ENCODE assay signal across 8 cellular contexts in genomic region chr1:27491748-27492700, GRCh38. TPM values are rescaled to one million over a fixed set of nuclear protein-coding genes. Genes with fewer than 3 reads are reported as not detected.
DNase-seq lines count a peak whose midpoint lies in the region; ATAC-seq and TF ChIP-seq lines count a peak whose summit lies in the region.

No MANE protein-coding gene starts in this region.

- H3K9me3 ChIP-seq in cardiac muscle cell (ENCODE audit: low read depth) = no peaks in the 10 kb centered on the region
- no peaks in the 10 kb centered on the region for H3K9me3 ChIP-seq in aorta (ENCODE audit: control insufficient read depth, low read length)

- H3K36me3 ChIP-seq in cardiac muscle cell = no peaks in the 10 kb centered on the region
- H3K36me3 ChIP-seq in aorta (ENCODE audit: control insufficient read depth in 1 of 2, insufficient read depth in 2 of 2, low read length in 1 of 2) = no peaks in the 10 kb centered on the region

- no peaks in the 10 kb centered on the region for H3K9me3 Mint-ChIP-seq in chondrocyte (ENCODE audit: low read depth)

- intact Hi-C loops in Right ventricle myocardium inferior (cut with DNase I) = loop anchor here (2.0 to 5.0 kb wide), 3 partner anchors 35 to 65 kb away; no protein-coding TSS in a partner anchor
- intact Hi-C loops in aorta (cut with DNase I) = loop anchor here (2.0 to 10.0 kb wide), 3 partner anchors 65 to 113 kb away; partner anchors contain the start of gene AHDC1 (in 1 of the 2)

- peak overlapping the region; percentile 87 for H3K27ac Mint-ChIP-seq in chondrocyte (ENCODE audit: unreplicated experiment)

- 6 to 7% methylated on average over 9 of the region's 9 CpGs for WGBS in aorta, 2 donors

- DNase-seq in cardiac muscle cell (ENCODE audit: low read depth in 1 of 2, low spot score in 1 of 2) = peak in 1 of 2 donors; percentile 67
- no peak for DNase-seq in Right ventricle myocardium inferior (ENCODE audit: missing footprints)
- DNase-seq in chondrocyte (ENCODE audit: low spot score) = peak; percentile 75
- peak; percentile 27 for DNase-seq in mucosa of gallbladder (ENCODE audit: low spot score)
- peak; percentile 72 to 78 for DNase-seq in aorta
- no peak for DNase-seq in stimulated activated CD4-positive, alpha-beta T cell treated with anti-CD3 and anti-CD28 coated beads, Interleukin-4, amount 100 ng/mL, for 4 hours
- no peak for DNase-seq in stimulated activated CD4-positive, alpha-beta T cell treated with anti-CD3 and anti-CD28 coated beads, Interleukin-4, amount 100 ng/mL, for 24 hours

- ATAC-seq in Right ventricle myocardium inferior (no peak), aorta (ENCODE audit: low FRiP score) (peak; percentile 2), HG02623 (IDR thresholded peaks at IDR 0.05; ENCODE audit: unreplicated experiment) (no peak)

- H3K27ac ChIP-seq in cardiac muscle cell (peak overlapping the region; percentile 88), aorta (ENCODE audit: low read depth in 1 of 2, low read length in 2 of 2) (peak overlapping the region; percentile 48 to 98)

- H3K4me3 ChIP-seq in cardiac muscle cell (no peak overlapping the region), aorta (ENCODE audit: low read length in 2 of 2) (no peak overlapping the region)

- H3K27me3 Mint-ChIP-seq in chondrocyte (ENCODE audit: low read depth) = no peaks in the 10 kb centered on the region

- H3K4me3 Mint-ChIP-seq in chondrocyte (ENCODE audit: unreplicated experiment) = no peak overlapping the region

- H3K36me3 Mint-ChIP-seq in chondrocyte (ENCODE audit: low read depth) = no peaks in the 10 kb centered on the region

- TF ChIP-seq CTCF in cardiac muscle cell (IDR thresholded peaks at IDR 0.05; ENCODE audit: low read depth, low read length) (no peak), chondrocyte (IDR thresholded peaks at IDR 0.05) (no peak)

- H3K27me3 ChIP-seq in cardiac muscle cell (no peaks in the 10 kb centered on the region), aorta (ENCODE audit: control insufficient read depth in 1 of 2, insufficient read depth in 2 of 2, low read length in 1 of 2) (no peaks in the 10 kb centered on the region)

- peaks cover 15% of the 10 kb centered on the region for H3K4me1 ChIP-seq in cardiac muscle cell (ENCODE audit: low read depth)
- peaks cover 0 to 3% of the 10 kb centered on the region in 2 donors for H3K4me1 ChIP-seq in aorta (ENCODE audit: control insufficient read depth in 1 of 2, insufficient read depth in 2 of 2, low read length in 2 of 2)

- H3K4me1 Mint-ChIP-seq in chondrocyte (ENCODE audit: low read depth) = peaks cover 42% of the 10 kb centered on the region

RNA-seq across cellular contexts. Expression of gene WASF2, which starts 2.1 kb away (rescaled TPM):
- total RNA-seq in cardiac muscle cell (18.8 and 32.7 TPM in 2 replicates), Right ventricle myocardium inferior (57.3 TPM), chondrocyte (114 to 136 TPM (median 128 TPM) in 3 replicates), mucosa of gallbladder (124 TPM), aorta (100 to 1,000 TPM; 155 to 164 TPM)
- polyA plus RNA-seq in cardiac muscle cell (53.4 and 69.2 TPM in 2 replicates), aorta (10 to 100 TPM; 27.2 to 47.4 TPM)

Comparison
In these comparisons a context has a peak if more than half of its experiments do, and no peak if none do; other contexts are left out.
1. DNase-seq: peak in chondrocyte (single experiment), mucosa of gallbladder (single experiment) and aorta (2 of 2); none in Right ventricle myocardium inferior (single experiment), stimulated activated CD4-positive, alpha-beta T cell treated with anti-CD3 and anti-CD28 coated beads, Interleukin-4, amount 100 ng/mL, for 4 hours (0 of 2) and stimulated activated CD4-positive, alpha-beta T cell treated with anti-CD3 and anti-CD28 coated beads, Interleukin-4, amount 100 ng/mL, for 24 hours (single experiment).